ENCODE assay signal across 7 cellular contexts in genomic region chr3:173027429-173027828, GRCh38.
"Had no signal": no experiment of that assay in that cellular context is flagged by ENCODE, and none has a peak within 500 bp of the region (broad histone marks: within the 10 kb centered on the region; RNA-seq: fewer than 3 reads in every experiment).

No MANE protein-coding gene starts in this region.

- DNase-seq: IMR-90, KBM-7, KG1 had no signal

- ATAC-seq: HepG2 had no signal

- H3K4me3 Mint-ChIP-seq: IgD-negative memory B cell had no signal

- H3K27ac ChIP-seq: HL-60 had no signal

- H3K27ac Mint-ChIP-seq: IgD-negative memory B cell had no signal

- FAIRE-seq: HepG2, HTR-8/SVneo had no signal

- H3K36me3 Mint-ChIP-seq: IgD-negative memory B cell had no signal

- H3K4me1 Mint-ChIP-seq: IgD-negative memory B cell had no signal
